In the genomic region with DNA sequence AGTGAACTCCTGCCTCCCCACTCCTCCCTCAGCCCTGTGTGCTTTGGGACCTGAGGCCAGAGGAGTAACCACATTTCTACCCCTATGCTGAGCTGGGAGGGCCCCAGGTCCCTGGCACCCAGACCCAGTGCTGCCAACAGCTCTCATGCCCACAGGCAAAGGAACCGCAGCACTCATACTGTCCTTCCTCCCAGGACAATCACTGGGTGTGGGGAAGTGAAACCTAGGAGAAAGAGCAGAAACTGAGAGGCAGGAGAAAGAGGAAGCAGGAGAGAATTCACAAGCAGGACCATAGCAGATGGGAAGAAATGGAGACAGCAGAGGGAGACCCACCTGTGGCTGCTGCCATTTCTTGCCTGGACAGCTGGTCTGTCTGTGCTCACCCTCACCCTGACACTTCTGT, we compare ENCODE assay signal across 10 cellular contexts. TPM values are rescaled to one million over a fixed set of nuclear protein-coding genes. Genes with fewer than 3 reads are reported as not detected.
DNase-seq lines count a peak whose midpoint lies in the region; ATAC-seq, FAIRE-seq and TF ChIP-seq lines count a peak whose summit lies in the region.
"Had no signal": no experiment of that assay in that cellular context is flagged by ENCODE, and none has a peak within 500 bp of the region (broad histone marks: within the 10 kb centered on the region; RNA-seq: fewer than 3 reads in every experiment).

No MANE protein-coding gene starts in this region.

- peak; percentile 64 for FAIRE-seq in GM18507 (lab: Jason Lieb, UNC)

- TF ChIP-seq CTCF in colonic mucosa (IDR thresholded peaks at IDR 0.05) (no peak), neural crest cell (conservative IDR thresholded peaks at IDR 0.05) (no peak)

- H3K27ac ChIP-seq in colonic mucosa: peak overlapping the region; percentile 67
- H3K27ac ChIP-seq: cardiac muscle cell, SJCRH30 had no signal

- H3K4me1 Mint-ChIP-seq in neural crest cell: peaks cover 38% of the 10 kb centered on the region

- H3K9ac ChIP-seq in colonic mucosa (ENCODE audit: low read depth in 2 of 2, low read length in 2 of 2): peak overlapping the region in 1 of 2 donors; percentile 54

- no peaks in the 10 kb centered on the region for H3K9me3 ChIP-seq in colonic mucosa
- H3K9me3 ChIP-seq: SJCRH30 had no signal

- H3K9me3 Mint-ChIP-seq in neural crest cell: no peaks in the 10 kb centered on the region

- H3K4me3 ChIP-seq in colonic mucosa: no peak overlapping the region
- H3K4me3 ChIP-seq: cardiac muscle cell, SJCRH30 had no signal

- peaks cover 29% of the 10 kb centered on the region for H3K4me1 ChIP-seq in colonic mucosa

- H3K36me3 Mint-ChIP-seq in neural crest cell (ENCODE audit: low read depth): no peaks in the 10 kb centered on the region

- DNase-seq in GM18507 (ENCODE audit: extremely low spot score, insufficient read length, low read depth): no peak
- peak; percentile 41 for DNase-seq in NCI-H69 (lab: John Stamatoyannopoulos, UW)
- DNase-seq in colonic mucosa: no peak
- DNase-seq in neural crest cell (ENCODE audit: low read depth, low spot score): no peak
- DNase-seq in NCI-H2107 (lab: John Stamatoyannopoulos, UW): no peak
- DNase-seq in activated gamma-delta T cell treated with Interleukin-2 at 50 U/mL for 16 hours: no peak
- no peak for DNase-seq in kidney glomerular epithelial cell (lab: John Stamatoyannopoulos, UW)
- DNase-seq: SJCRH30 had no signal

- intact Hi-C loops in colonic mucosa (cut with DNase I): loop anchor here (10.0 kb wide), 1 partner anchor 106 kb away; a partner anchor contains a TSS

- H3K27me3 Mint-ChIP-seq in neural crest cell (ENCODE audit: low read depth): peaks cover 36% of the 10 kb centered on the region

- no peaks in the 10 kb centered on the region for H3K36me3 ChIP-seq in colonic mucosa
- H3K36me3 ChIP-seq: cardiac muscle cell had no signal

- H3K27me3 ChIP-seq in colonic mucosa: no peaks in the 10 kb centered on the region
- H3K27me3 ChIP-seq: cardiac muscle cell, SJCRH30 had no signal

- no peak for ATAC-seq in HG02588 (IDR thresholded peaks at IDR 0.05; ENCODE audit: unreplicated experiment)

- no peak overlapping the region for H3K27ac Mint-ChIP-seq in neural crest cell (ENCODE audit: unreplicated experiment)

- H3K4me3 Mint-ChIP-seq in neural crest cell: peak overlapping the region; percentile 65

RNA-seq across cellular contexts. Expression of a gene that starts 18.8 kb away (rescaled TPM):
- total RNA-seq in colonic mucosa (10 to 100 TPM; 20.6 to 30.5 TPM), neural crest cell (47.3 and 48.5 TPM in 2 replicates)

RNA-seq across cellular contexts. Expression of a gene that starts 24.9 kb away (rescaled TPM):
- total RNA-seq in colonic mucosa (10 to 100 TPM in 1 of 2 donors, 1 to 10 TPM in 1; 7.7 to 14.6 TPM), neural crest cell (2.2 and 3.1 TPM in 2 replicates)

RNA-seq across cellular contexts. Expression of a gene that starts 35.1 kb away (rescaled TPM):
- total RNA-seq in colonic mucosa (10 to 100 TPM in 1 of 2 donors, 1 to 10 TPM in 1; 8.4 to 10.4 TPM), neural crest cell (11.7 and 13.8 TPM in 2 replicates)

RNA-seq across cellular contexts. Expression of a gene that starts 47.5 kb away (rescaled TPM):
- total RNA-seq in colonic mucosa (1 to 10 TPM; 2.0 to 3.6 TPM), neural crest cell (6.6 and 7.8 TPM in 2 replicates)
